16 cellular contexts compared by ENCODE assay signal in the genomic region with DNA sequence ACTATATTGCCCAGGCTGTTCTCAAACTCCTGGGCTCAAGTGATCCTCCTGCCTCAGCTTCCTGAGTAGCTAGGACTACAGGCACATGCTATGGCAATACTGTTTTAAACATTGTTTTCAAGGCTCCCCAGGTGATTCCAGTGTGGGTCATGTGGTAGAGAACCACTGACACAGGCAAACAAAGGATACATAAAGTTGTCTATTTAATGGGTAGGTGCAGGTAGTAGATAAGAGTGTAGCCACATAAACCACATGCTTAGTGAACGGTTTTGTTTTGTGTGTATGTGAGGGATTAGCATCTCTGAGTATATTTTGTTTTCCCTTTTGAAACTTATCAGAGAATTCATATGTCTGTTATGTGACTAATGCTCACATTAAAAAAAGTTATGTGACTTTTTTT. TPM values are rescaled to one million over a fixed set of nuclear protein-coding genes. Genes with fewer than 3 reads are reported as not detected.
A peak's percentile ranks its signal among the peaks of the same experiment; 100 is the strongest.
DNase-seq lines count a peak whose midpoint lies in the region; ATAC-seq and TF ChIP-seq lines count a peak whose summit lies in the region.
"Had no signal": no experiment of that assay in that cellular context is flagged by ENCODE, and none has a peak within 500 bp of the region (broad histone marks: within the 10 kb centered on the region; RNA-seq: fewer than 3 reads in every experiment).

No MANE protein-coding gene starts in this region.

- TF ChIP-seq POLR2A in breast epithelium (IDR thresholded peaks at IDR 0.05) (no peak), thyroid gland (IDR thresholded peaks at IDR 0.05) (no peak)

- CTCF ChIA-PET in MCF 10A (lab: Yijun Ruan, JAX) = no interaction called here

- POLR2A ChIA-PET in MCF 10A (lab: Yijun Ruan, JAX) = no interaction called here

- BruUV-seq in MCF 10A (replicated peaks; lab: Mats Ljungman, UMichigan) = no TSS peak

- peaks cover 8% of the 10 kb centered on the region for H3K36me3 ChIP-seq in breast epithelium
- H3K36me3 ChIP-seq in thyroid gland = peaks cover 7 to 30% of the 10 kb centered on the region in 2 donors

- H3K27ac ChIP-seq in breast epithelium (no peak overlapping the region), thyroid gland (no peak overlapping the region)
- H3K27ac ChIP-seq: VCaP had no signal

- no peaks in the 10 kb centered on the region for H3K27me3 ChIP-seq in breast epithelium
- H3K27me3 ChIP-seq in thyroid gland = no peaks in the 10 kb centered on the region

- DNase-seq in MCF 10A (ENCODE audit: unreplicated experiment) = no peak
- DNase-seq in breast epithelium (ENCODE audit: low spot score in 2 of 2) = no peak
- no peak for DNase-seq in stimulated activated naive CD8-positive, alpha-beta T cell treated with anti-CD3 and anti-CD28 coated beads, Interleukin-15, Interleukin-2, amounts not matched to agents 100 U/mL and 50 U/mL, for 24 hours
- no peak for DNase-seq in NCI-H69 (lab: John Stamatoyannopoulos, UW)
- no peak for DNase-seq in thyroid gland
- DNase-seq: activated effector memory CD4-positive, alpha-beta T cell treated with anti-CD3 and anti-CD28 coated beads, Interleukin-2, amount 50 U/mL, for 16 hours; head of caudate nucleus; KBM-7; left colon; NCI-H1694 treated with DMSO at 0.1 percent for 48 hours; SHP77 had no signal

- H3K4me1 Mint-ChIP-seq in MCF 10A (ENCODE audit: insufficient read depth, unreplicated experiment) = no peaks in the 10 kb centered on the region
- peaks cover 43% of the 10 kb centered on the region for H3K4me1 Mint-ChIP-seq in activated naive CD4-positive, alpha-beta T cell treated with anti-CD3 and anti-CD28 coated beads, Interleukin-2, amount 50 U/mL, for 24 hours

- no peak overlapping the region for H3K4me3 Mint-ChIP-seq in MCF 10A (ENCODE audit: unreplicated experiment)
- no peak overlapping the region for H3K4me3 Mint-ChIP-seq in activated naive CD4-positive, alpha-beta T cell treated with anti-CD3 and anti-CD28 coated beads, Interleukin-2, amount 50 U/mL, for 24 hours

- H3K9me3 Mint-ChIP-seq in MCF 10A (ENCODE audit: unreplicated experiment) = no peaks in the 10 kb centered on the region
- no peaks in the 10 kb centered on the region for H3K9me3 Mint-ChIP-seq in activated naive CD4-positive, alpha-beta T cell treated with anti-CD3 and anti-CD28 coated beads, Interleukin-2, amount 50 U/mL, for 24 hours

- 87 to 94% methylated on average over 1 of the region's 1 CpG for WGBS in thyroid gland, 2 donors

- H3K27ac Mint-ChIP-seq in MCF 10A (ENCODE audit: low read depth, unreplicated experiment) = peak overlapping the region; percentile 2
- peak overlapping the region; percentile 76 for H3K27ac Mint-ChIP-seq in activated naive CD4-positive, alpha-beta T cell treated with anti-CD3 and anti-CD28 coated beads, Interleukin-2, amount 50 U/mL, for 24 hours

- H3K4me3 ChIP-seq in breast epithelium (no peak overlapping the region), thyroid gland (replicated peaks in 1 of 3) (no peak overlapping the region)
- H3K4me3 ChIP-seq: HAP-1 had no signal

- H3K36me3 Mint-ChIP-seq in MCF 10A (ENCODE audit: insufficient read depth, unreplicated experiment) = peaks cover 63% of the 10 kb centered on the region
- H3K36me3 Mint-ChIP-seq in activated naive CD4-positive, alpha-beta T cell treated with anti-CD3 and anti-CD28 coated beads, Interleukin-2, amount 50 U/mL, for 24 hours = peaks cover 41% of the 10 kb centered on the region

- H3K4me1 ChIP-seq in breast epithelium (no peaks in the 10 kb centered on the region), thyroid gland (no peaks in the 10 kb centered on the region)
- H3K4me1 ChIP-seq: HAP-1 had no signal

- H3K9me3 ChIP-seq in breast epithelium (no peaks in the 10 kb centered on the region), thyroid gland (no peaks in the 10 kb centered on the region)
- H3K9me3 ChIP-seq: HAP-1 had no signal

- H3K27me3 Mint-ChIP-seq in MCF 10A (ENCODE audit: insufficient read depth, unreplicated experiment) = no peaks in the 10 kb centered on the region
- no peaks in the 10 kb centered on the region for H3K27me3 Mint-ChIP-seq in activated naive CD4-positive, alpha-beta T cell treated with anti-CD3 and anti-CD28 coated beads, Interleukin-2, amount 50 U/mL, for 24 hours

- no peak for TF ChIP-seq CTCF in MCF 10A (IDR thresholded peaks at IDR 0.05; ENCODE audit: unreplicated experiment)
- TF ChIP-seq CTCF in breast epithelium (IDR thresholded peaks at IDR 0.05) = no peak
- TF ChIP-seq CTCF in thyroid gland (IDR thresholded peaks at IDR 0.05) = no peak

- intact Hi-C loops in MCF 10A (cut with micrococcal nuclease) = no loop called here
- intact Hi-C loops in breast epithelium (cut with DNase I; ENCODE audit: low total_unique reads) = loop anchor here (10.0 kb wide), 1 partner anchor 1970 kb away; no protein-coding TSS in a partner anchor
- intact Hi-C loops in thyroid gland (cut with DNase I) = no loop called here

- peak; percentile 50 for ATAC-seq in HG03520 (IDR thresholded peaks at IDR 0.05; ENCODE audit: unreplicated experiment)
- peak; percentile 80 for ATAC-seq in stimulated activated naive CD8-positive, alpha-beta T cell treated with anti-CD3 and anti-CD28 coated beads, Interleukin-15, Interleukin-2, amounts not matched to agents 100 U/mL and 50 U/mL, for 24 hours
- ATAC-seq in HG02885 (IDR thresholded peaks at IDR 0.05; ENCODE audit: poor library complexity, unreplicated experiment) = no peak
- ATAC-seq: left colon had no signal

RNA-seq across cellular contexts. Expression of gene USPL1, which starts 36.7 kb away (rescaled TPM):
- 9.8 and 11.8 TPM in 2 replicates for total RNA-seq in MCF 10A (2022)
- total RNA-seq in breast epithelium = 10 to 100 TPM; 27.8 to 40.0 (median 28.2) TPM
- total RNA-seq in thyroid gland = 10 to 100 TPM; 23.6 to 31.0 (median 27.5) TPM
